Comparison of ENCODE assay signal across 8 cellular contexts in the genomic region with DNA sequence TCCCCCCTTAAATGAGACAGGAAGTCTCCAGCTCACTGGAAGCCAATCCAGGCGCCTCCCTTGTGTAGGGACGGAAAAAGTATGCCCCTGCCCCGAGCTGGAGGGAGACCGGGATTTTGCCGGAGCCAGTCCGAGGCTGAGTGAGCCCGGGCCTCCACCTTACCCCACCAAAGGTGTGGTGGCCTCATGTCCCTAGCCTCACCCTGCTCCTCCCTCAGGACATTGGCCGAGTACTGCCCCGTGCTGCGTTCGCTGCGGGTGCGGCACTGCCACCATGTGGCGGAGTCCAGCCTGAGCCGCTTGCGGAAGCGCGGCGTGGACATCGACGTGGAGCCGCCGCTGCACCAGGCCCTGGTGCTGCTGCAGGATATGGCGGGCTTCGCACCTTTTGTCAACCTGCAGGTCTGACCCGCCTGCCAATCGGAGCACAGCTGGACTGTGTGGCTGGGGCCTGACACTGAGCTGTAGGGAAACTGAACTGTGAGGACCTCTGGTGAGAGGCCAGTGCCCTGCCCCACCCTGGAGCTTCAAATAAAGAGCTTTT. TPM values are rescaled to one million over a fixed set of nuclear protein-coding genes. Genes with fewer than 3 reads are reported as not detected.
DNase-seq lines count a peak whose midpoint lies in the region; ATAC-seq and TF ChIP-seq lines count a peak whose summit lies in the region.

No MANE protein-coding gene starts in this region.

- peaks cover 6% of the 10 kb centered on the region for H3K36me3 Mint-ChIP-seq in activated naive CD8-positive, alpha-beta T cell treated with anti-CD3 and anti-CD28 coated beads, Interleukin-2, amount 10 ng/mL, durations not matched to agents 7 days and 5 days

- H3K9me3 ChIP-seq in BLaER1 = no peaks in the 10 kb centered on the region
- H3K9me3 ChIP-seq in osteoblast (ENCODE audit: low read depth, low read length) = no peaks in the 10 kb centered on the region

- H3K27ac ChIP-seq in BLaER1 (peak overlapping the region; percentile 83), osteoblast (ENCODE audit: low read depth, low read length) (no peak overlapping the region)

- peak overlapping the region; percentile 97 for H3K4me3 ChIP-seq in BLaER1
- H3K4me3 ChIP-seq in osteoblast (ENCODE audit: insufficient read depth, low read length) = peak overlapping the region; percentile 78

- H3K4me1 Mint-ChIP-seq in activated naive CD8-positive, alpha-beta T cell treated with anti-CD3 and anti-CD28 coated beads, Interleukin-2, amount 10 ng/mL, durations not matched to agents 7 days and 5 days = peaks cover 36% of the 10 kb centered on the region

- peak; percentile 72 for TF ChIP-seq CTCF in osteoblast (IDR thresholded peaks at IDR 0.05; ENCODE audit: extremely low read depth, low read depth, low read length)

- peak overlapping the region; percentile 90 for H3K9ac ChIP-seq in BLaER1

- peak overlapping the region; percentile 98 for H3K4me2 ChIP-seq in BLaER1
- H3K4me2 ChIP-seq in osteoblast (ENCODE audit: insufficient read depth, low read length) = peak overlapping the region; percentile 89

- H3K27me3 ChIP-seq in BLaER1 = peaks cover 22% of the 10 kb centered on the region
- peaks cover 12% of the 10 kb centered on the region for H3K27me3 ChIP-seq in osteoblast (ENCODE audit: insufficient read depth, low read length)

- peaks cover 18% of the 10 kb centered on the region for H3K79me2 ChIP-seq in osteoblast (ENCODE audit: insufficient read depth, low read length)

- H4K20me1 ChIP-seq in BLaER1 (peaks cover 50% of the 10 kb centered on the region; the same call in 1 of the 2 replicates), osteoblast (ENCODE audit: insufficient read depth, low read length) (peaks cover 12% of the 10 kb centered on the region)

- H3K27ac Mint-ChIP-seq in activated naive CD8-positive, alpha-beta T cell treated with anti-CD3 and anti-CD28 coated beads, Interleukin-2, amount 10 ng/mL, durations not matched to agents 7 days and 5 days = peak overlapping the region; percentile 73

- H3K9me3 Mint-ChIP-seq in activated naive CD8-positive, alpha-beta T cell treated with anti-CD3 and anti-CD28 coated beads, Interleukin-2, amount 10 ng/mL, durations not matched to agents 7 days and 5 days = no peaks in the 10 kb centered on the region

- peak overlapping the region; percentile 60 for H2AFZ ChIP-seq in osteoblast (ENCODE audit: low read length)

- POLR2A ChIA-PET in activated naive CD8-positive, alpha-beta T cell treated with anti-CD3 and anti-CD28 coated beads, Interleukin-2, amount 10 ng/mL, durations not matched to agents 7 days and 5 days (lab: Charles Lee) = interaction anchor here (1.1 to 6.6 kb wide), 7 partner anchors 11 to 161 kb away, joined by 4 to 140 read pairs (median 20); partner anchors contain the start of genes C10orf95, CUEDC2 and NFKB2

- H3K4me1 ChIP-seq in BLaER1 (peaks cover 33% of the 10 kb centered on the region), osteoblast (ENCODE audit: insufficient read depth, low read length) (peaks cover 29% of the 10 kb centered on the region)

- intact Hi-C loops in cardiac septum (cut with DNase I) = loop anchor here (1.0 to 5.0 kb wide), 3 partner anchors 10 to 270 kb away; partner anchors contain the start of genes ACTR1A, CUEDC2, NOLC1 and SUFU

- DNase-seq in NCI-H510A treated with DMSO at 0.1 percent for 48 hours (lab: John Stamatoyannopoulos, UW) = peak; percentile 44
- DNase-seq in activated naive CD8-positive, alpha-beta T cell treated with anti-CD3 and anti-CD28 coated beads, Interleukin-2, amount 10 ng/mL, durations not matched to agents 7 days and 5 days = peak; percentile 75
- DNase-seq in cardiac septum (ENCODE audit: low spot score) = peak; percentile 94
- peak; percentile 98 for DNase-seq in osteoblast (ENCODE audit: insufficient read length, low spot score, missing footprints)
- DNase-seq in NCI-H69 (lab: John Stamatoyannopoulos, UW) = no peak
- no peak for DNase-seq in DMS79 (lab: John Stamatoyannopoulos, UW)

- peaks cover 14% of the 10 kb centered on the region for H3K27me3 Mint-ChIP-seq in activated naive CD8-positive, alpha-beta T cell treated with anti-CD3 and anti-CD28 coated beads, Interleukin-2, amount 10 ng/mL, durations not matched to agents 7 days and 5 days

- H3K36me3 ChIP-seq in BLaER1 (peaks cover 45% of the 10 kb centered on the region), osteoblast (ENCODE audit: insufficient read depth, low read length) (peaks cover 10% of the 10 kb centered on the region)

- ATAC-seq in GM18861 (IDR thresholded peaks at IDR 0.05; ENCODE audit: unreplicated experiment) = peak; percentile 23
- peak; percentile 14 for ATAC-seq in activated naive CD8-positive, alpha-beta T cell treated with anti-CD3 and anti-CD28 coated beads, Interleukin-2, amount 10 ng/mL, durations not matched to agents 7 days and 5 days (ENCODE audit: low read depth)

- H3K4me3 Mint-ChIP-seq in activated naive CD8-positive, alpha-beta T cell treated with anti-CD3 and anti-CD28 coated beads, Interleukin-2, amount 10 ng/mL, durations not matched to agents 7 days and 5 days = peak overlapping the region; percentile 93

RNA-seq across cellular contexts. Expression of gene FBXL15, which starts 2.0 kb away (rescaled TPM):
- total RNA-seq in activated naive CD8-positive, alpha-beta T cell treated with anti-CD3 and anti-CD28 coated beads, Interleukin-2, amount 10 ng/mL, durations not matched to agents 7 days and 5 days = 10 to 100 TPM; 11.7 to 16.3 TPM
- total RNA-seq in cardiac septum (12.1 TPM), osteoblast (5.9 and 9.4 TPM in 2 replicates)

RNA-seq across cellular contexts. Expression of gene PSD, which starts 4.1 kb away (rescaled TPM):
- 1 to 10 TPM; 3.6 to 4.3 TPM for total RNA-seq in activated naive CD8-positive, alpha-beta T cell treated with anti-CD3 and anti-CD28 coated beads, Interleukin-2, amount 10 ng/mL, durations not matched to agents 7 days and 5 days
- total RNA-seq in cardiac septum (1.7 TPM), osteoblast (0.29 and 0.72 TPM in 2 replicates)

RNA-seq across cellular contexts. Expression of gene CUEDC2, which starts 9.7 kb away (rescaled TPM):
- 10 to 100 TPM; 68.6 to 70.3 TPM for total RNA-seq in activated naive CD8-positive, alpha-beta T cell treated with anti-CD3 and anti-CD28 coated beads, Interleukin-2, amount 10 ng/mL, durations not matched to agents 7 days and 5 days
- 62.4 TPM for total RNA-seq in cardiac septum
- 46.7 and 46.9 TPM in 2 replicates for total RNA-seq in osteoblast

RNA-seq across cellular contexts. Expression of gene NFKB2, which starts 27.2 kb away (rescaled TPM):
- 100 to 1,000 TPM; 103 to 104 TPM for total RNA-seq in activated naive CD8-positive, alpha-beta T cell treated with anti-CD3 and anti-CD28 coated beads, Interleukin-2, amount 10 ng/mL, durations not matched to agents 7 days and 5 days
- total RNA-seq in cardiac septum = 20.5 TPM
- 17.7 and 20.3 TPM in 2 replicates for total RNA-seq in osteoblast

RNA-seq across cellular contexts. Expression of gene C10orf95, which starts 28.7 kb away (rescaled TPM):
- under 1 TPM; 0.28 to 0.54 TPM for total RNA-seq in activated naive CD8-positive, alpha-beta T cell treated with anti-CD3 and anti-CD28 coated beads, Interleukin-2, amount 10 ng/mL, durations not matched to agents 7 days and 5 days
- total RNA-seq in cardiac septum (not detected), osteoblast (not detected in 2 replicates)

Comparison
In these comparisons a context has a peak if more than half of its experiments do, and no peak if none do; other contexts are left out.
1. DNase-seq: peak in NCI-H510A treated with DMSO at 0.1 percent for 48 hours (single experiment), activated naive CD8-positive, alpha-beta T cell treated with anti-CD3 and anti-CD28 coated beads, Interleukin-2, amount 10 ng/mL, durations not matched to agents 7 days and 5 days (single experiment), cardiac septum (single experiment) and osteoblast (single experiment); none in NCI-H69 (single experiment) and DMS79 (single experiment).